Comparison of ENCODE assay signal across 9 cellular contexts in the genomic region with DNA sequence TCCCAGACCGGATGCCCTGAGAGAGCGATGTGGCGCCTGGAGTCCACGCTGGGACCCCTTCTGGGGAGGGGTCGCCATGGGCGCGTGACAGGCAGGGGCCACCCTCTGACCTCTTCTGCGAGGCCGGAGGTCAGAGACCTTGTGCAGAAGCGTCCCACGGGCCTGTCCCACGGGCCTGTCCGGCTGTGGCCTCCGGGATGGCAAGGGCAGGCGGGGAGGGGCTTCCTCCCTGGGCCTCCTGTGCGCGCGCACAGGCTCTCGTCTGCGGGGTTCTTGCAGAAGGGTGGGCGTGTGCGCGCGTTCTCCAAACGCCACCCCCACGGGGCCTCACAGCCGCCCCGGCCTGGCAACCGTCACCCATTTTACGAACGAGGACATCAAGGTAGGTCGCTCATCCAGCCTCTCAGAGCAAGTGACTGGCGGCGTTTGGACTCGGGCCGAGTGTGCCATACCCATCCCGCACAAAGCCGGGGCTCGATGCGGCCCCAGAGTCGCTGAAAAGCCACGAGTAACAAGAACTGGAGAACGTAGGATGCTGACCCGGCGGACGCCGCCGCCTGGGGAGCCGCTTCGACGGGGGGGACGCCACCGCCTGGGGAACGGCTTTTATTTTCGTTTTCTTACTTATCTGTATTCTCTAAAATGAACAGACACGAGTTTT. TPM values are rescaled to one million over a fixed set of nuclear protein-coding genes. Genes with fewer than 3 reads are reported as not detected.
A peak's percentile ranks its signal among the peaks of the same experiment; 100 is the strongest.
DNase-seq lines count a peak whose midpoint lies in the region; ATAC-seq and TF ChIP-seq lines count a peak whose summit lies in the region.
"Had no signal": no experiment of that assay in that cellular context is flagged by ENCODE, and none has a peak within 500 bp of the region (broad histone marks: within the 10 kb centered on the region; RNA-seq: fewer than 3 reads in every experiment).

No MANE protein-coding gene starts in this region.

- TF ChIP-seq CTCF in left ventricle myocardium inferior (IDR thresholded peaks at IDR 0.05; ENCODE audit: borderline replicate concordance) (no peak), right atrium auricular region (IDR thresholded peaks at IDR 0.05) (no peak)

- DNase-seq in left ventricle myocardium inferior (no peak), right atrium auricular region (ENCODE audit: low spot score) (no peak), M059J (ENCODE audit: low read depth) (peak; percentile 64), skeletal muscle cell (ENCODE audit: low read depth) (no peak), NCI-H774 (lab: John Stamatoyannopoulos, UW) (no peak)

- H3K27me3 ChIP-seq in left ventricle myocardium inferior (ENCODE audit: low read depth) (peaks cover 70% of the 10 kb centered on the region), right atrium auricular region (peaks cover 10 to 18% of the 10 kb centered on the region in 2 donors), ectodermal cell (ENCODE audit: control insufficient read depth, insufficient read depth, low read length, poor library complexity, severe bottlenecking) (peaks cover 61% of the 10 kb centered on the region)

- no peaks in the 10 kb centered on the region for H3K36me3 ChIP-seq in left ventricle myocardium inferior
- no peaks in the 10 kb centered on the region for H3K36me3 ChIP-seq in right atrium auricular region
- no peaks in the 10 kb centered on the region for H3K36me3 ChIP-seq in ectodermal cell (ENCODE audit: control insufficient read depth, insufficient read depth, low read length)
- H3K36me3 ChIP-seq: adrenal gland had no signal

- ATAC-seq in HG03095 (IDR thresholded peaks at IDR 0.05; ENCODE audit: unreplicated experiment) (no peak), GM21390 (IDR thresholded peaks at IDR 0.05; ENCODE audit: unreplicated experiment) (no peak)

- intact Hi-C loops in left ventricle myocardium inferior (cut with micrococcal nuclease), result no loop called here

- H3K4me1 ChIP-seq in left ventricle myocardium inferior (peaks cover 27% of the 10 kb centered on the region), right atrium auricular region (peaks cover 0 to 21% of the 10 kb centered on the region in 2 donors), ectodermal cell (ENCODE audit: control insufficient read depth, insufficient read depth, low read length) (no peaks in the 10 kb centered on the region)

- 81 to 83% methylated on average over 56 of the region's 56 CpGs for WGBS in ectodermal cell, 2 experiments

- H3K4me3 ChIP-seq in left ventricle myocardium inferior, result peak overlapping the region; percentile 72
- peak overlapping the region in 1 of 2 donors; percentile 57 for H3K4me3 ChIP-seq in right atrium auricular region
- peak overlapping the region; percentile 54 for H3K4me3 ChIP-seq in ectodermal cell (ENCODE audit: insufficient read depth, low read depth, low read length)
- H3K4me3 ChIP-seq in skeletal muscle cell (ENCODE audit: low read depth, low read length), result peak overlapping the region; percentile 73

- no peak overlapping the region for H3K27ac ChIP-seq in left ventricle myocardium inferior (replicated peaks)
- H3K27ac ChIP-seq in right atrium auricular region, result no peak overlapping the region
- H3K27ac ChIP-seq in ectodermal cell (ENCODE audit: insufficient read depth, low read depth, low read length, poor library complexity, severe bottlenecking), result no peak overlapping the region
- H3K27ac ChIP-seq: adrenal gland had no signal

- H3K9me3 ChIP-seq in left ventricle myocardium inferior (replicated peaks), result no peaks in the 10 kb centered on the region
- no peaks in the 10 kb centered on the region for H3K9me3 ChIP-seq in right atrium auricular region
- no peaks in the 10 kb centered on the region for H3K9me3 ChIP-seq in ectodermal cell (ENCODE audit: control insufficient read depth, low read length)
- H3K9me3 ChIP-seq: adrenal gland had no signal

RNA-seq across cellular contexts. Expression of gene AHRR, which starts 0.9 kb away (rescaled TPM):
- total RNA-seq in left ventricle myocardium inferior, result 1.4 TPM
- under 1 TPM; 0.12 to 0.30 TPM for total RNA-seq in right atrium auricular region
- 49.1 and 50.6 TPM in 2 replicates for total RNA-seq in M059J (2014; rRNA removed; shearing (Covaris generic))
- polyA plus RNA-seq in ectodermal cell (2013, experiment 1 of 4), result 1.4 TPM
- 0.85 TPM for polyA plus RNA-seq in ectodermal cell (2013, experiment 2 of 4)
- polyA plus RNA-seq in ectodermal cell (2013, experiment 3 of 4), result 1.3 TPM
- 0.73 TPM for polyA plus RNA-seq in ectodermal cell (2013, experiment 4 of 4)

RNA-seq across cellular contexts. Expression of gene PDCD6, which starts 51.0 kb away (rescaled TPM):
- total RNA-seq in left ventricle myocardium inferior (34.2 TPM), right atrium auricular region (10 to 100 TPM; 38.1 to 46.1 TPM)
- 120 and 149 TPM in 2 replicates for total RNA-seq in M059J (2014; rRNA removed; shearing (Covaris generic))
- polyA plus RNA-seq in ectodermal cell (2013, experiment 1 of 4), result 73.9 TPM
- 78.5 TPM for polyA plus RNA-seq in ectodermal cell (2013, experiment 2 of 4)
- polyA plus RNA-seq in ectodermal cell (2013, experiment 3 of 4), result 74.2 TPM
- 78.9 TPM for polyA plus RNA-seq in ectodermal cell (2013, experiment 4 of 4)

Comparison
In these comparisons a context has a peak if more than half of its experiments do, and no peak if none do; other contexts are left out.
1. RNA of gene AHRR, which starts 0.9 kb away (total RNA-seq): 49.1 to 50.6 TPM in M059J; 1.4 TPM in left ventricle myocardium inferior (single experiment) and 0.12 to 0.30 TPM in right atrium auricular region; every median in the first group is over 10 times any median in the second.